Comparison of ENCODE assay signal across 1 cellular context in the genomic region with DNA sequence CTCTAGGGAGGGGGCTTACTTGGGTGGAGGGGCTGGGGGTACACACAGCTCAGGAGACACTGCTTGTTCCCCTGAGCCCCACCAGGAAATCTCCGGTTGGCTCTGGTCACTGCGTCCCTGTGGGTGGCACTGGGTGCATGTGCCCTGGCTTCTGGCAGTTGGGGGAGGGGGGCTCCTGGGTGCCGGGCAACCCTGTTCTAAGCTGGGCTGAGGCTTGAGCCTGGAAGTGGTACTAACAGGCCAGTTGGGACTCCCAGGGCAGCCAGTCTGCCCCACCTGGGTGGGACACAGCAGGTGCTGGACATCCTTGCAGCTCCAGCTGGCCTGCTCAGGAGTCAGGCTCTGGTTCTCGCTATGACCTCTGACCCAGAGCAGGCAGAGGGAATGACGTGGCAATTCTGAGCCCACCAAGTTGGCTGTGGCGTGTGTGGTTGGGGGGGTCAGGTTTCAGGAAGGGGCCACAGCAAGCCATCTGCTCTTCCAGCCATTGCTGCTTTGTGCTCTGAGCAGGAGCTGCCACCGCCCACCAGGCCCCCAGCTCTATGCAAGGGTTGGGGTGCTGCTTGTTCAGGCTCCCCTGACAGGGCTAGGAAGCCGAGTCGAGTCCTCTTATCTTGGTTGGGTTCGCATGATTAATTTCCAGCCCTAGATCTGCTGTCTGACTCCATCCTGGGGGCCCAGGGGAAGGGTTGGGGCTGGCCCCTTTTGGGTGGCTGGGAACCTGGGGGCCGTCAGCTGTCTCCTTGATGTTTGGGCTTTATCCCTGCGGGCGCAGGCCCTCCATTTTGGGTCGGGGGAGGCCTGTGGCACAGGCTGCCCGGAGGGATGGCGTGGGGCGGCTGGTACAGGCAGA.
TF ChIP-seq lines count a peak whose summit lies in the region.

No MANE protein-coding gene starts in this region.

TF ChIP-seq in HepG2, 621 proteins besides CTCF, POLR2A, EP300 and RAD21 (continued from another document and continues in another):
- TF ChIP-seq FOXO1 (CRISPR knock-in tag; IDR thresholded peaks at IDR 0.05) (peak; percentile 18; the same call in 1 of the 2 replicates), NFIB (CRISPR knock-in tag; IDR thresholded peaks at IDR 0.05; ENCODE audit: borderline replicate concordance) (peak; percentile 81; the same call in 1 of the 2 replicates), PHF8 (CRISPR knock-in tag; IDR thresholded peaks at IDR 0.05) (peak; percentile 43), ZBTB7A (CRISPR knock-in tag; IDR thresholded peaks at IDR 0.05) (peak; percentile 94), FOXP1 (IDR thresholded peaks at IDR 0.05) (no peak), FOXP1 (CRISPR knock-in tag; IDR thresholded peaks at IDR 0.05) (no peak; the same call in 1 of the 2 replicates), ZBTB33 (CRISPR knock-in tag; IDR thresholded peaks at IDR 0.05) (peak; percentile 14; the same call in 1 of the 2 replicates), ZFP37 (CRISPR knock-in tag; IDR thresholded peaks at IDR 0.05; ENCODE audit: borderline replicate concordance) (0 out of 2 replicates have a peak, but pooled peaks have one; percentile 35), ZFP82 (CRISPR knock-in tag; IDR thresholded peaks at IDR 0.05; ENCODE audit: borderline replicate concordance) (peak; percentile 61; the same call in 1 of the 2 replicates), FOXJ3 (CRISPR knock-in tag; IDR thresholded peaks at IDR 0.05; ENCODE audit: borderline replicate concordance) (no peak), ZNF780A (CRISPR knock-in tag; IDR thresholded peaks at IDR 0.05) (no peak), ZNF138 (CRISPR knock-in tag; IDR thresholded peaks at IDR 0.05; ENCODE audit: low read depth) (0 out of 2 replicates have a peak, but pooled peaks have one; percentile 61), ZNF275 (CRISPR knock-in tag; IDR thresholded peaks at IDR 0.05; ENCODE audit: borderline replicate concordance) (peak; percentile 28; the same call in 1 of the 2 replicates), SPEN (CRISPR knock-in tag; IDR thresholded peaks at IDR 0.05; ENCODE audit: low read depth) (peak; percentile 3), THAP11 (CRISPR knock-in tag; IDR thresholded peaks at IDR 0.05) (peak; percentile 12; the same call in 1 of the 2 replicates), ARID4A (CRISPR knock-in tag; IDR thresholded peaks at IDR 0.05; ENCODE audit: borderline replicate concordance) (peak; percentile 78), LCORL (IDR thresholded peaks at IDR 0.05) (no peak), LCORL (CRISPR knock-in tag; IDR thresholded peaks at IDR 0.05) (0 out of 2 replicates have a peak, but pooled peaks have one; percentile 35), ZC3H4 (CRISPR knock-in tag; IDR thresholded peaks at IDR 0.05; ENCODE audit: borderline replicate concordance) (peak; percentile 84), NBN (conservative IDR thresholded peaks at IDR 0.05) (no peak), ATF2 (CRISPR knock-in tag; IDR thresholded peaks at IDR 0.05) (0 out of 2 replicates have a peak, but pooled peaks have one; percentile 35), MXD3 (CRISPR knock-in tag; IDR thresholded peaks at IDR 0.05) (peak; percentile 75), SP1 (IDR thresholded peaks at IDR 0.05) (no peak), SP1 (CRISPR knock-in tag; IDR thresholded peaks at IDR 0.05) (peak; percentile 38; the same call in 1 of the 2 replicates), NR2F2 (IDR thresholded peaks at IDR 0.05; ENCODE audit: borderline replicate concordance, low read depth) (no peak), GPN1 (CRISPR knock-in tag; IDR thresholded peaks at IDR 0.05; ENCODE audit: borderline replicate concordance) (0 out of 2 replicates have a peak, but pooled peaks have one; percentile 32), MAZ (IDR thresholded peaks at IDR 0.05; ENCODE audit: borderline replicate concordance, low read depth, low read length) (no peak), MAZ (CRISPR knock-in tag; IDR thresholded peaks at IDR 0.05; ENCODE audit: low read depth) (peak; percentile 58; the same call in 1 of the 2 replicates), NCOA1 (CRISPR knock-in tag; IDR thresholded peaks at IDR 0.05) (peak; percentile 88), PCBP2 (optimal IDR thresholded peaks at IDR 0.05; ENCODE audit: low read depth, low read length, poor library complexity, severe bottlenecking) (peak; percentile 19), ZNF644 (CRISPR knock-in tag; IDR thresholded peaks at IDR 0.05; ENCODE audit: low read depth) (no peak), ZNF335 (CRISPR knock-in tag; IDR thresholded peaks at IDR 0.05) (0 out of 2 replicates have a peak, but pooled peaks have one; percentile 18), HOMEZ (CRISPR knock-in tag; IDR thresholded peaks at IDR 0.05; ENCODE audit: low read depth) (0 out of 2 replicates have a peak, but pooled peaks have one; percentile 14), ZBTB7B (CRISPR knock-in tag; IDR thresholded peaks at IDR 0.05) (peak; percentile 39), TAF1 (CRISPR knock-in tag; IDR thresholded peaks at IDR 0.05) (peak; percentile 63; the same call in 1 of the 2 replicates), ZNF761 (CRISPR knock-in tag; conservative IDR thresholded peaks at IDR 0.05) (0 out of 2 replicates have a peak, but pooled peaks have one; percentile 5)
- TF ChIP-seq, protein P1, sequence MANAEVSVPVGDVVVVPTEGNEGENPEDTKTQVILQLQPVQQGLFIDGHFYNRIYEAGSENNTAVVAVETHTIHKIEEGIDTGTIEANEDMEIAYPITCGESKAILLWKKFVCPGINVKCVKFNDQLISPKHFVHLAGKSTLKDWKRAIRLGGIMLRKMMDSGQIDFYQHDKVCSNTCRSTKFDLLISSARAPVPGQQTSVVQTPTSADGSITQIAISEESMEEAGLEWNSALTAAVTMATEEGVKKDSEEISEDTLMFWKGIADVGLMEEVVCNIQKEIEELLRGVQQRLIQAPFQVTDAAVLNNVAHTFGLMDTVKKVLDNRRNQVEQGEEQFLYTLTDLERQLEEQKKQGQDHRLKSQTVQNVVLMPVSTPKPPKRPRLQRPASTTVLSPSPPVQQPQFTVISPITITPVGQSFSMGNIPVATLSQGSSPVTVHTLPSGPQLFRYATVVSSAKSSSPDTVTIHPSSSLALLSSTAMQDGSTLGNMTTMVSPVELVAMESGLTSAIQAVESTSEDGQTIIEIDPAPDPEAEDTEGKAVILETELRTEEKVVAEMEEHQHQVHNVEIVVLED (CRISPR knock-in tag; IDR thresholded peaks at IDR 0.05; ENCODE audit: borderline replicate concordance) = peak; percentile 16
- TF ChIP-seq, protein P2, sequence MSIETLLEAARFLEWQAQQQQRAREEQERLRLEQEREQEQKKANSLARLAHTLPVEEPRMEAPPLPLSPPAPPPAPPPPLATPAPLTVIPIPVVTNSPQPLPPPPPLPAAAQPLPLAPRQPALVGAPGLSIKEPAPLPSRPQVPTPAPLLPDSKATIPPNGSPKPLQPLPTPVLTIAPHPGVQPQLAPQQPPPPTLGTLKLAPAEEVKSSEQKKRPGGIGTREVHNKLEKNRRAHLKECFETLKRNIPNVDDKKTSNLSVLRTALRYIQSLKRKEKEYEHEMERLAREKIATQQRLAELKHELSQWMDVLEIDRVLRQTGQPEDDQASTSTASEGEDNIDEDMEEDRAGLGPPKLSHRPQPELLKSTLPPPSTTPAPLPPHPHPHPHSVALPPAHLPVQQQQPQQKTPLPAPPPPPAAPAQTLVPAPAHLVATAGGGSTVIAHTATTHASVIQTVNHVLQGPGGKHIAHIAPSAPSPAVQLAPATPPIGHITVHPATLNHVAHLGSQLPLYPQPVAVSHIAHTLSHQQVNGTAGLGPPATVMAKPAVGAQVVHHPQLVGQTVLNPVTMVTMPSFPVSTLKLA (IDR thresholded peaks at IDR 0.05) = no peak
- TF ChIP-seq, protein P3, sequence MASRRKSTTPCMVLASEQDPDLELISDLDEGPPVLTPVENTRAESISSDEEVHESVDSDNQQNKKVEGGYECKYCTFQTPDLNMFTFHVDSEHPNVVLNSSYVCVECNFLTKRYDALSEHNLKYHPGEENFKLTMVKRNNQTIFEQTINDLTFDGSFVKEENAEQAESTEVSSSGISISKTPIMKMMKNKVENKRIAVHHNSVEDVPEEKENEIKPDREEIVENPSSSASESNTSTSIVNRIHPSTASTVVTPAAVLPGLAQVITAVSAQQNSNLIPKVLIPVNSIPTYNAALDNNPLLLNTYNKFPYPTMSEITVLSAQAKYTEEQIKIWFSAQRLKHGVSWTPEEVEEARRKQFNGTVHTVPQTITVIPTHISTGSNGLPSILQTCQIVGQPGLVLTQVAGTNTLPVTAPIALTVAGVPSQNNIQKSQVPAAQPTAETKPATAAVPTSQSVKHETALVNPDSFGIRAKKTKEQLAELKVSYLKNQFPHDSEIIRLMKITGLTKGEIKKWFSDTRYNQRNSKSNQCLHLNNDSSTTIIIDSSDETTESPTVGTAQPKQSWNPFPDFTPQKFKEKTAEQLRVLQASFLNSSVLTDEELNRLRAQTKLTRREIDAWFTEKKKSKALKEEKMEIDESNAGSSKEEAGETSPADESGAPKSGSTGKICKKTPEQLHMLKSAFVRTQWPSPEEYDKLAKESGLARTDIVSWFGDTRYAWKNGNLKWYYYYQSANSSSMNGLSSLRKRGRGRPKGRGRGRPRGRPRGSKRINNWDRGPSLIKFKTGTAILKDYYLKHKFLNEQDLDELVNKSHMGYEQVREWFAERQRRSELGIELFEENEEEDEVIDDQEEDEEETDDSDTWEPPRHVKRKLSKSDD (CRISPR knock-in tag; IDR thresholded peaks at IDR 0.05; ENCODE audit: low read depth) = peak; percentile 16; the same call in 1 of the 2 replicates
